Comparison of ENCODE assay signal across 17 cellular contexts in genomic region chr19:43623889-43624670, GRCh38.
DNase-seq lines count a peak whose midpoint lies in the region; TF ChIP-seq lines count a peak whose summit lies in the region.
"Had no signal": no experiment of that assay in that cellular context is flagged by ENCODE, and none has a peak within 500 bp of the region (broad histone marks: within the 10 kb centered on the region; RNA-seq: fewer than 3 reads in every experiment).

No MANE protein-coding gene starts in this region.

- H3K4me1 ChIP-seq in MM.1S (ENCODE audit: low read length), result peaks cover 7% of the 10 kb centered on the region; the same call in 1 of the 2 replicates

- H3K4me3 Mint-ChIP-seq in activated T-cell treated with anti-CD3 and anti-CD28 coated beads, Interleukin-2, amount 50 U/mL, for 24 hours, result no peak overlapping the region

- H3K36me3 Mint-ChIP-seq in activated T-cell treated with anti-CD3 and anti-CD28 coated beads, Interleukin-2, amount 50 U/mL, for 24 hours (ENCODE audit: low read depth), result peaks cover 14% of the 10 kb centered on the region

- peak overlapping the region; percentile 11; the same call in 1 of the 2 replicates for H3K4me2 ChIP-seq in MM.1S (ENCODE audit: low read depth, low read length)

- no peaks in the 10 kb centered on the region for H4K20me1 ChIP-seq in MM.1S (ENCODE audit: insufficient read depth, low read length)

- TF ChIP-seq CTCF in MM.1S (IDR thresholded peaks at IDR 0.05; ENCODE audit: low read length), result no peak

- DNase-seq in stimulated activated CD4-positive, alpha-beta T cell treated with anti-CD3 and anti-CD28 coated beads, Interleukin-2, amount 100 ng/mL, for 4 hours (ENCODE audit: low read depth), result peak; percentile 6
- no peak for DNase-seq in stimulated activated CD4-positive, alpha-beta T cell treated with anti-CD3 and anti-CD28 coated beads, Interleukin-2, amount 100 ng/mL, for 48 hours
- DNase-seq in MM.1S (no peak), iPS-NIHi11 (ENCODE audit: low spot score) (peak; percentile 77), activated gamma-delta T cell treated with Interleukin-2 at 50 U/mL for 16 hours (no peak), NCI-H1694 treated with DMSO at 0.1 percent for 48 hours (lab: John Stamatoyannopoulos, UW) (no peak)
- no peak for DNase-seq in stimulated activated naive CD4-positive, alpha-beta T cell treated with Interleukin-2 at 50 U/mL for 16 hours (lab: John Stamatoyannopoulos, UW)
- no peak for DNase-seq in activated T-cell treated with anti-CD3 and anti-CD28 coated beads, Interleukin-2, amount 50 U/mL, for 24 hours
- DNase-seq: DMS153, NCI-H187 had no signal

- H2AFZ ChIP-seq in MM.1S (ENCODE audit: low read length), result no peak overlapping the region

- no peak overlapping the region for H3K4me3 ChIP-seq in MM.1S (ENCODE audit: low read length)
- H3K4me3 ChIP-seq: body of pancreas, esophagus squamous epithelium, heart left ventricle, mucosa of descending colon, stomach, vagina had no signal

- H3K36me3 ChIP-seq in MM.1S (replicated peaks; ENCODE audit: insufficient read depth, low read length), result no peaks in the 10 kb centered on the region
- H3K36me3 ChIP-seq: esophagus squamous epithelium, heart left ventricle, stomach, vagina had no signal

- H3K27me3 Mint-ChIP-seq in activated T-cell treated with anti-CD3 and anti-CD28 coated beads, Interleukin-2, amount 50 U/mL, for 24 hours, result peaks cover 15% of the 10 kb centered on the region

- peaks cover 30% of the 10 kb centered on the region for H3K4me1 Mint-ChIP-seq in activated T-cell treated with anti-CD3 and anti-CD28 coated beads, Interleukin-2, amount 50 U/mL, for 24 hours (ENCODE audit: low read depth)

- H3K27me3 ChIP-seq in MM.1S (replicated peaks; ENCODE audit: insufficient read depth, low read length), result peaks cover 14% of the 10 kb centered on the region
- H3K27me3 ChIP-seq: body of pancreas, esophagus squamous epithelium, stomach, vagina had no signal

- H3K9me3 Mint-ChIP-seq in activated T-cell treated with anti-CD3 and anti-CD28 coated beads, Interleukin-2, amount 50 U/mL, for 24 hours, result no peaks in the 10 kb centered on the region

- no peak overlapping the region for H3K27ac Mint-ChIP-seq in activated T-cell treated with anti-CD3 and anti-CD28 coated beads, Interleukin-2, amount 50 U/mL, for 24 hours

- peaks cover 13% of the 10 kb centered on the region; the same call in 1 of the 2 replicates for H3F3A ChIP-seq in MM.1S (ENCODE audit: insufficient read depth, low read length)

- H3K9me2 ChIP-seq in MM.1S (replicated peaks; ENCODE audit: insufficient read depth, low read length), result no peaks in the 10 kb centered on the region

- peaks cover under 1% of the 10 kb centered on the region for H3K79me2 ChIP-seq in MM.1S (ENCODE audit: low read length)

- no peaks in the 10 kb centered on the region for H3K9me3 ChIP-seq in MM.1S (replicated peaks; ENCODE audit: insufficient read depth, low read length)
- H3K9me3 ChIP-seq: body of pancreas, esophagus squamous epithelium, heart left ventricle, mucosa of descending colon, stomach, vagina had no signal

- H3K27ac ChIP-seq in MM.1S (ENCODE audit: low read length), result no peak overlapping the region
- H3K27ac ChIP-seq: body of pancreas, heart left ventricle, stomach, vagina, VCaP had no signal

- H3K9ac ChIP-seq in MM.1S (ENCODE audit: low read length), result no peak overlapping the region

Comparison
In these comparisons a context has a peak if more than half of its experiments do, and no peak if none do; other contexts are left out.
1. DNase-seq: peak in stimulated activated CD4-positive, alpha-beta T cell treated with anti-CD3 and anti-CD28 coated beads, Interleukin-2, amount 100 ng/mL, for 4 hours (single experiment) and iPS-NIHi11 (single experiment); none in stimulated activated CD4-positive, alpha-beta T cell treated with anti-CD3 and anti-CD28 coated beads, Interleukin-2, amount 100 ng/mL, for 48 hours (0 of 2), MM.1S (single experiment), stimulated activated naive CD4-positive, alpha-beta T cell treated with Interleukin-2 at 50 U/mL for 16 hours (single experiment), activated gamma-delta T cell treated with Interleukin-2 at 50 U/mL for 16 hours (single experiment), NCI-H1694 treated with DMSO at 0.1 percent for 48 hours (single experiment) and activated T-cell treated with anti-CD3 and anti-CD28 coated beads, Interleukin-2, amount 50 U/mL, for 24 hours (single experiment).